1 cellular context compared by ENCODE assay signal in genomic region chr3:183504597-183504996, GRCh38.
TF ChIP-seq lines count a peak whose summit lies in the region.

No MANE protein-coding gene starts in this region.

TF ChIP-seq in HepG2, 621 proteins besides CTCF, POLR2A, EP300 and RAD21 (continued from another document):
- TF ChIP-seq FUBP1 (CRISPR knock-in tag; IDR thresholded peaks at IDR 0.05; ENCODE audit: borderline replicate concordance) (no peak), SRSF1 (optimal IDR thresholded peaks at IDR 0.05; ENCODE audit: low read depth, low read length) (no peak), ZNF749 (CRISPR knock-in tag; IDR thresholded peaks at IDR 0.05; ENCODE audit: borderline replicate concordance) (no peak), MAFG (CRISPR knock-in tag; IDR thresholded peaks at IDR 0.05) (no peak), TOPORS (CRISPR knock-in tag; IDR thresholded peaks at IDR 0.05) (no peak), HINFP (CRISPR knock-in tag; IDR thresholded peaks at IDR 0.05; ENCODE audit: low read depth) (no peak), DMAP1 (CRISPR knock-in tag; IDR thresholded peaks at IDR 0.05) (no peak), CEBPB (IDR thresholded peaks at IDR 0.05; ENCODE audit: borderline replicate concordance, low read depth, low read length) (peak; percentile 18; the same call in 1 of the 2 replicates), NR2C2 (CRISPR knock-in tag; IDR thresholded peaks at IDR 0.05; ENCODE audit: borderline replicate concordance) (no peak), NKX3-1 (CRISPR knock-in tag; IDR thresholded peaks at IDR 0.05) (no peak), ATF7 (IDR thresholded peaks at IDR 0.05) (peak; percentile 23; the same call in 1 of the 2 replicates), ATF7 (CRISPR knock-in tag; IDR thresholded peaks at IDR 0.05) (no peak), ZNF256 (CRISPR knock-in tag; conservative IDR thresholded peaks at IDR 0.05) (no peak), ZNF224 (CRISPR knock-in tag; IDR thresholded peaks at IDR 0.05) (no peak), KDM5A (IDR thresholded peaks at IDR 0.05; ENCODE audit: borderline replicate concordance, low read length) (no peak), PHF21A (CRISPR knock-in tag; IDR thresholded peaks at IDR 0.05) (no peak)
